Comparison of ENCODE assay signal across 15 cellular contexts in genomic region chr4:124938836-124939235, GRCh38.
DNase-seq lines count a peak whose midpoint lies in the region; ATAC-seq, FAIRE-seq and TF ChIP-seq lines count a peak whose summit lies in the region.
"Had no signal": no experiment of that assay in that cellular context is flagged by ENCODE, and none has a peak within 500 bp of the region (broad histone marks: within the 10 kb centered on the region; RNA-seq: fewer than 3 reads in every experiment).

No MANE protein-coding gene starts in this region.

- no peak overlapping the region for H3K9ac ChIP-seq in HCT116 (ENCODE audit: low read length)
- H3K9ac ChIP-seq in IMR-90 (ENCODE audit: low read depth, low read length) = no peak overlapping the region
- H3K9ac ChIP-seq in endothelial cell of umbilical vein (replicated peaks; ENCODE audit: extremely low read depth, insufficient read depth, low read length) = no peak overlapping the region

- H3K9me1 ChIP-seq in IMR-90 (ENCODE audit: insufficient read depth, low read length) = no peaks in the 10 kb centered on the region; the same call in 1 of the 2 replicates
- no peaks in the 10 kb centered on the region for H3K9me1 ChIP-seq in endothelial cell of umbilical vein (replicated peaks; ENCODE audit: control insufficient read depth, extremely low read depth, insufficient read depth, low read length)

- H2BK15ac ChIP-seq in IMR-90 (ENCODE audit: low read depth, low read length) = 0 out of 3 replicates have a peak overlapping the region, but pooled peaks have one; percentile 59

- no peak overlapping the region for H3K23ac ChIP-seq in IMR-90 (ENCODE audit: low read depth, low read length)

- H4K91ac ChIP-seq in IMR-90 (ENCODE audit: insufficient read depth, low read depth, low read length) = peak overlapping the region; percentile 33; the same call in 1 of the 2 replicates

- no peak overlapping the region for H2AK5ac ChIP-seq in IMR-90 (ENCODE audit: low read depth, low read length)

- H3K4me3 ChIP-seq in HCT116 (replicated peaks in 1 of 2; ENCODE audit: low read depth in 1 of 2, low read length in 2 of 2) (no peak overlapping the region), IMR-90 (ENCODE audit: insufficient read depth, low read depth, low read length) (no peak overlapping the region), endothelial cell of umbilical vein (replicated peaks in 1 of 3; ENCODE audit: insufficient read depth in 1 of 3, low read depth in 1 of 3, low read length in 3 of 3) (no peak overlapping the region)

- no peaks in the 10 kb centered on the region for H3K27me3 ChIP-seq in HCT116 (ENCODE audit: insufficient read depth, low read length)
- H3K27me3 ChIP-seq in IMR-90 (ENCODE audit: control insufficient read depth, insufficient read depth, low read length) = no peaks in the 10 kb centered on the region
- H3K27me3 ChIP-seq in endothelial cell of umbilical vein (ENCODE audit: control insufficient read depth in 2 of 2, insufficient read depth in 2 of 2, low read length in 2 of 2) = no peaks in the 10 kb centered on the region

- RAD21 ChIA-PET in HCT116 (lab: Charles Lee; ENCODE audit: low non-redundant PET in 1 of 2, low total read pairs in 2 of 2, uncharacterized antibody in 2 of 2, unreplicated experiment in 2 of 2) = no interaction called here

- no peak overlapping the region for H4K5ac ChIP-seq in IMR-90 (ENCODE audit: low read depth, low read length)

- H3K9me3 Mint-ChIP-seq in mesothelial cell of epicardium = no peaks in the 10 kb centered on the region
- H3K9me3 Mint-ChIP-seq: CD4-positive, alpha-beta T cell; H9 had no signal

- peak overlapping the region; percentile 7; the same call in 1 of the 2 replicates for H3K18ac ChIP-seq in IMR-90 (ENCODE audit: low read depth, low read length)

- H3K4me1 ChIP-seq in HCT116 (ENCODE audit: control insufficient read depth in 1 of 2, insufficient read depth in 2 of 2, low read length in 2 of 2) = peaks cover 22 to 28% of the 10 kb centered on the region in 2 experiments
- peaks cover 3% of the 10 kb centered on the region for H3K4me1 ChIP-seq in IMR-90 (ENCODE audit: control insufficient read depth, insufficient read depth, low read length)
- H3K4me1 ChIP-seq in endothelial cell of umbilical vein (ENCODE audit: control insufficient read depth, extremely low read depth, insufficient read depth, low read length) = peaks cover 36% of the 10 kb centered on the region

- H3K4ac ChIP-seq in IMR-90 (ENCODE audit: low read depth, low read length) = peak overlapping the region; percentile 48

- H3K79me2 ChIP-seq in HCT116 (ENCODE audit: insufficient read depth, low read length) (no peaks in the 10 kb centered on the region), endothelial cell of umbilical vein (ENCODE audit: control insufficient read depth, insufficient read depth, low read length) (no peaks in the 10 kb centered on the region)

- H2BK5ac ChIP-seq in IMR-90 (ENCODE audit: low read depth, low read length, poor library complexity, severe bottlenecking) = peak overlapping the region; percentile 64

- dilution Hi-C loops in IMR-90 (cut with HindIII; ENCODE audit: low sequenced_read_pairs, unreplicated experiment) = no loop called here
- dilution Hi-C loops in endothelial cell of umbilical vein (cut with MboI; ENCODE audit: extremely low pct_ligation_motif_present, low sequenced_read_pairs) = no loop called here

- BruUV-seq in HCT116 (replicated peaks; lab: Mats Ljungman, UMichigan) (no TSS peak), IMR-90 (replicated peaks; lab: Mats Ljungman, UMichigan) (no TSS peak), endothelial cell of umbilical vein (replicated peaks; lab: Mats Ljungman, UMichigan) (no TSS peak)

- no peaks in the 10 kb centered on the region for H3K36me3 Mint-ChIP-seq in mesothelial cell of epicardium

- H3K14ac ChIP-seq in IMR-90 (replicated peaks; ENCODE audit: low read depth, low read length) = 0 out of 2 replicates have a peak overlapping the region, but pooled peaks have one; percentile 51

- H3K27ac ChIP-seq in HCT116 (ENCODE audit: low read depth, low read length) = no peak overlapping the region
- H3K27ac ChIP-seq in IMR-90 (ENCODE audit: insufficient read depth, low read length) = no peak overlapping the region
- peak overlapping the region; percentile 98 for H3K27ac ChIP-seq in endothelial cell of umbilical vein (ENCODE audit: insufficient read depth, low read depth, low read length)

- H3K9me3 ChIP-seq in HCT116 (ENCODE audit: control insufficient read depth in 1 of 2, insufficient read depth in 1 of 2, low read depth in 1 of 2, low read length in 2 of 2) = no peaks in the 10 kb centered on the region
- H3K9me3 ChIP-seq in IMR-90 (ENCODE audit: control insufficient read depth, insufficient read depth, low read length) = no peaks in the 10 kb centered on the region
- H3K9me3 ChIP-seq in endothelial cell of umbilical vein (replicated peaks; ENCODE audit: control insufficient read depth, insufficient read depth, low read length) = no peaks in the 10 kb centered on the region

- no peak overlapping the region for H2AK9ac ChIP-seq in IMR-90 (replicated peaks; ENCODE audit: low read depth, low read length, poor library complexity)

- H3K4me2 ChIP-seq in HCT116 (ENCODE audit: low read length) (no peak overlapping the region), IMR-90 (ENCODE audit: low read depth, low read length) (no peak overlapping the region), endothelial cell of umbilical vein (ENCODE audit: insufficient read depth, low read length) (no peak overlapping the region)

- no peaks in the 10 kb centered on the region for H3K79me1 ChIP-seq in IMR-90 (ENCODE audit: low read depth in 1 of 2, low read length in 2 of 2)

- intact Hi-C loops in HCT116 (cut with micrococcal nuclease) = no loop called here
- intact Hi-C loops in IMR-90 (cut with micrococcal nuclease) = loop anchor here (5.0 to 10.0 kb wide), 3 partner anchors 306 to 1167 kb away; no protein-coding TSS in a partner anchor
- intact Hi-C loops in endothelial cell of umbilical vein (cut with micrococcal nuclease) = no loop called here

- H3K4me1 Mint-ChIP-seq in mesothelial cell of epicardium = peaks cover 56% of the 10 kb centered on the region
- H3K4me1 Mint-ChIP-seq: B cell had no signal

- peak overlapping the region; percentile 98 for H2AFZ ChIP-seq in HCT116 (ENCODE audit: low read depth, low read length, poor library complexity, severe bottlenecking)
- no peak overlapping the region for H2AFZ ChIP-seq in IMR-90 (replicated peaks; ENCODE audit: low read length, poor library complexity)
- no peak overlapping the region for H2AFZ ChIP-seq in endothelial cell of umbilical vein (ENCODE audit: low read depth, low read length)

- H4K20me1 ChIP-seq in HCT116 (ENCODE audit: insufficient read depth) (no peaks in the 10 kb centered on the region), IMR-90 (ENCODE audit: insufficient read depth, low read length) (no peaks in the 10 kb centered on the region), endothelial cell of umbilical vein (replicated peaks; ENCODE audit: control insufficient read depth, extremely low read depth, insufficient read depth, low read length) (no peaks in the 10 kb centered on the region)

- no peak overlapping the region for H4K8ac ChIP-seq in IMR-90 (ENCODE audit: low read depth in 2 of 2, low read length in 2 of 2)

- in situ Hi-C loops in IMR-90 (cut with MboI; ENCODE audit: low sequenced_read_pairs) = no loop called here

- peak overlapping the region; percentile 2 for H3K27ac Mint-ChIP-seq in mesothelial cell of epicardium
- H3K27ac Mint-ChIP-seq: B cell; CD4-positive, alpha-beta T cell had no signal

- no peaks in the 10 kb centered on the region for H3K27me3 Mint-ChIP-seq in mesothelial cell of epicardium (ENCODE audit: low read depth)
- H3K27me3 Mint-ChIP-seq: B cell; CD4-positive, alpha-beta T cell had no signal

- no CpG with 5 or more reads among the region's 1 CpG for whole genome bisulfite sequencing in IMR-90 (ENCODE audit: extremely low coverage in 2 of 2, insufficient read length in 1 of 2), 2 experiments

- peak overlapping the region; percentile 75 for H2BK120ac ChIP-seq in IMR-90 (ENCODE audit: low read depth, low read length)

- no peak overlapping the region for H3K4me3 Mint-ChIP-seq in mesothelial cell of epicardium
- H3K4me3 Mint-ChIP-seq: B cell; CD4-positive, alpha-beta T cell; H9 had no signal

- no peak overlapping the region for H3K56ac ChIP-seq in IMR-90 (ENCODE audit: extremely low read depth, insufficient read depth, low read length)

- no peak for TF ChIP-seq CTCF in HCT116 (IDR thresholded peaks at IDR 0.05 in 2 of 3, conservative IDR thresholded peaks at IDR 0.05 in 1 of 3; ENCODE audit: borderline replicate concordance in 1 of 3, insufficient read depth in 1 of 3, low read depth in 2 of 3, low read length in 2 of 3)
- no peak for TF ChIP-seq CTCF in IMR-90 (conservative IDR thresholded peaks at IDR 0.05; ENCODE audit: low read depth, low read length)
- TF ChIP-seq CTCF in endothelial cell of umbilical vein (IDR thresholded peaks at IDR 0.05; ENCODE audit: extremely low read depth in 1 of 2, insufficient read depth in 1 of 2, low read depth in 1 of 2, low read length in 2 of 2) = no peak
- TF ChIP-seq CTCF in mesothelial cell of epicardium (IDR thresholded peaks at IDR 0.05; ENCODE audit: unreplicated experiment) = no peak

- CTCF ChIA-PET in HCT116 (lab: Charles Lee) (no interaction called here), IMR-90 (lab: Yijun Ruan, JAX) (no interaction called here), endothelial cell of umbilical vein (lab: Charles Lee) (interaction anchor here (0.7 kb wide), 1 partner anchor 13 kb away, joined by 3 read pairs; no protein-coding TSS in a partner anchor)

- no peaks in the 10 kb centered on the region for H3K9me2 ChIP-seq in HCT116 (ENCODE audit: insufficient read depth)

- POLR2A ChIA-PET in HCT116 (lab: Charles Lee) (interaction anchor here (0.6 kb wide), 1 partner anchor 11 kb away, joined by 4 read pairs; no protein-coding TSS in a partner anchor), IMR-90 (lab: Charles Lee; ENCODE audit: unreplicated experiment) (no interaction called here), endothelial cell of umbilical vein (lab: Charles Lee) (no interaction called here)

- ATAC-seq in HCT116 = no peak
- peak; percentile 33; the same call in 1 of the 2 replicates for ATAC-seq in IMR-90 (ENCODE audit: low read depth)
- no peak for ATAC-seq in GM21447 (IDR thresholded peaks at IDR 0.05; ENCODE audit: unreplicated experiment)

- DNase-seq in HCT116 (ENCODE audit: low read depth, low spot score) (no peak), IMR-90 (peak; percentile 42), endothelial cell of umbilical vein (ENCODE audit: low read depth, low spot score) (no peak), mesothelial cell of epicardium (ENCODE audit: low spot score in 2 of 2, unreplicated experiment in 2 of 2) (no peak), kidney tubule cell (ENCODE audit: low spot score) (no peak)
- DNase-seq in stimulated activated naive CD4-positive, alpha-beta T cell (lab: John Stamatoyannopoulos, UW) = no peak
- DNase-seq: C1 segment of cervical spinal cord; Calu3; CD4-positive, alpha-beta T cell; DMS 273 treated with DMSO at 0.1 percent for 48 hours; GOT3; H9 had no signal

- H3K36me3 ChIP-seq in HCT116 (ENCODE audit: control insufficient read depth in 1 of 2, insufficient read depth in 2 of 2, low read length in 2 of 2) (no peaks in the 10 kb centered on the region), IMR-90 (ENCODE audit: control insufficient read depth, insufficient read depth, low read length) (no peaks in the 10 kb centered on the region), endothelial cell of umbilical vein (ENCODE audit: control insufficient read depth in 2 of 2, extremely low read depth in 1 of 2, insufficient read depth in 2 of 2, low read length in 2 of 2) (no peaks in the 10 kb centered on the region)

- TF ChIP-seq RAD21 in HCT116 (IDR thresholded peaks at IDR 0.05; ENCODE audit: low read depth) (no peak), IMR-90 (IDR thresholded peaks at IDR 0.05; ENCODE audit: low read length) (no peak)

- no peak for FAIRE-seq in endothelial cell of umbilical vein (lab: Jason Lieb, UNC)
- FAIRE-seq: A204.1 had no signal

- H2BK20ac ChIP-seq in IMR-90 (ENCODE audit: low read depth, low read length) = peak overlapping the region; percentile 32; the same call in 1 of the 2 replicates

- no peak for TF ChIP-seq POLR2A in HCT116 (IDR thresholded peaks at IDR 0.05; ENCODE audit: borderline replicate concordance, extremely low read depth, insufficient read depth, insufficient read length)
- TF ChIP-seq POLR2A in IMR-90 (IDR thresholded peaks at IDR 0.05; ENCODE audit: low read depth, low read length) = no peak
- no peak for TF ChIP-seq POLR2A in endothelial cell of umbilical vein (IDR thresholded peaks at IDR 0.05; ENCODE audit: low read depth, low read length)
